ENCODE assay signal across 23 cellular contexts in genomic region chrX:113545040-113545439, GRCh38.
"Had no signal": no experiment of that assay in that cellular context is flagged by ENCODE, and none has a peak within 500 bp of the region (broad histone marks: within the 10 kb centered on the region; RNA-seq: fewer than 3 reads in every experiment).

No MANE protein-coding gene starts in this region.

- ATAC-seq: HepG2, Panc1, PC-3 had no signal

- H3K36me3 ChIP-seq: MG63 had no signal

- DNase-seq: IMR-90; Karpas-422; KG1; MG63; NCI-H1092 treated with DMSO at 0.1 percent for 48 hours; NCI-H1436; NCI-H187; NCI-H2029; NCI-H2081 treated with DMSO at 0.1 percent for 48 hours; NCI-H2171; NCI-H226; NCI-H446; NCI-H510A; NCI-H524 treated with DMSO at 0.1 percent for 48 hours; NCI-H69; NCI-H774; NK-92 treated with Interleukin-12 subunit alpha and Interleukin-12 subunit beta, amount 100 ng/mL, for 24 hours; PC-3; SHP77 had no signal

- H3K27ac ChIP-seq: RWPE1, SK-N-MC had no signal

- H3K9me3 ChIP-seq: MG63 had no signal

- H3K27me3 ChIP-seq: MG63 had no signal

- H3K4me3 ChIP-seq: MG63, SK-N-MC had no signal
